15 cellular contexts compared by ENCODE assay signal in genomic region chr15:68340711-68341671, GRCh38.
DNase-seq lines count a peak whose midpoint lies in the region; ATAC-seq, FAIRE-seq and TF ChIP-seq lines count a peak whose summit lies in the region.
"Had no signal": no experiment of that assay in that cellular context is flagged by ENCODE, and none has a peak within 500 bp of the region (broad histone marks: within the 10 kb centered on the region; RNA-seq: fewer than 3 reads in every experiment).

No MANE protein-coding gene starts in this region.

- H3K4me3 ChIP-seq in SK-N-SH (ENCODE audit: low read depth in 2 of 2, low read length in 1 of 2) (no peak overlapping the region), HepG2 (replicated peaks in 1 of 3; ENCODE audit: insufficient read depth in 1 of 3, low read depth in 2 of 3, low read length in 3 of 3) (no peak overlapping the region), spleen (no peak overlapping the region)
- no peak overlapping the region for H3K4me3 ChIP-seq in effector memory CD4-positive, alpha-beta T cell (ENCODE audit: insufficient read depth, low read depth, low read length, poor library complexity, severe bottlenecking)

- intact Hi-C loops in HepG2 (cut with micrococcal nuclease; ENCODE audit: unreplicated experiment), result no loop called here
- intact Hi-C loops in spleen (cut with DNase I; ENCODE audit: low total_unique reads), result no loop called here

- no peaks in the 10 kb centered on the region for H3K9me3 Mint-ChIP-seq in activated T-cell treated with anti-CD3 and anti-CD28 coated beads, Interleukin-2, amount 50 U/mL, for 24 hours
- H3K9me3 Mint-ChIP-seq: activated T-cell treated with anti-CD3 and anti-CD28 coated beads, Interleukin-2, amount 50 U/mL, for 72 hours; T-helper 1 cell treated with Interleukin-12 subunit alpha and Interleukin-12 subunit beta and Interleukin-4 antibody, amounts not matched to agents 30 μg/mL and 1 μg/mL, for 36 hours had no signal

- TF ChIP-seq POLR2A in HepG2 (IDR thresholded peaks at IDR 0.05; ENCODE audit: insufficient read depth in 1 of 2, low read depth in 2 of 2, low read length in 2 of 2), result no peak
- no peak for TF ChIP-seq POLR2A in spleen (IDR thresholded peaks at IDR 0.05)

- no peak for FAIRE-seq in HepG2 (lab: Jason Lieb, UNC)

- no peaks in the 10 kb centered on the region for H3K4me1 Mint-ChIP-seq in activated T-cell treated with anti-CD3 and anti-CD28 coated beads, Interleukin-2, amount 50 U/mL, for 24 hours (ENCODE audit: low read depth)

- peak overlapping the region; percentile 39 for H3K4me2 ChIP-seq in SK-N-SH
- no peak overlapping the region for H3K4me2 ChIP-seq in HepG2 (ENCODE audit: low read depth, low read length)

- WGBS in SK-N-SH (ENCODE audit: low lambda C conversion rate), result 75% methylated on average over 15 of the region's 15 CpGs
- WGBS in HepG2 (ENCODE audit: low lambda C conversion rate), result 52% methylated on average over 14 of the region's 15 CpGs
- 67 to 74% (median 69%) methylated on average over 14 to 15 of the region's 15 CpGs for WGBS in spleen, 5 donors

- POLR2A ChIA-PET in SK-N-SH (lab: Yijun Ruan, JAX) (interaction anchor here (0.6 kb wide), 1 partner anchor 338 kb away, joined by 9 read pairs; no protein-coding TSS in a partner anchor), HepG2 (lab: Yijun Ruan, JAX) (interaction anchor here (1.1 kb wide), 1 partner anchor 8 kb away, joined by 4 read pairs; no protein-coding TSS in a partner anchor)

- peaks cover 0 to 8% of the 10 kb centered on the region in 2 experiments; a peak in 2 of 4 replicates for H3K4me1 ChIP-seq in SK-N-SH (ENCODE audit: control insufficient read depth in 1 of 2, insufficient read depth in 2 of 2, low read depth in 1 of 2, low read length in 1 of 2)
- no peaks in the 10 kb centered on the region for H3K4me1 ChIP-seq in HepG2 (ENCODE audit: insufficient read depth, low read length)
- peaks cover 0 to 37% (median 24%) of the 10 kb centered on the region in 6 donors for H3K4me1 ChIP-seq in spleen
- H3K4me1 ChIP-seq in effector memory CD4-positive, alpha-beta T cell (ENCODE audit: control insufficient read depth, insufficient read depth, low read length, poor library complexity, severe bottlenecking), result no peaks in the 10 kb centered on the region

- H3K27ac ChIP-seq in SK-N-SH (ENCODE audit: low read depth in 2 of 2, low read length in 1 of 2) (peak overlapping the region in 1 of 2 experiments; percentile 69; a peak in 2 of 4 replicates), HepG2 (ENCODE audit: extremely low read length, insufficient read depth, low read length) (no peak overlapping the region), spleen (peak overlapping the region in 4 of 8 donors; percentile 49 to 69 (median 60))
- no peak overlapping the region for H3K27ac ChIP-seq in effector memory CD4-positive, alpha-beta T cell (ENCODE audit: insufficient read depth, low read length, poor library complexity, severe bottlenecking)

- BruUV-seq in HepG2 (replicated peaks; lab: Mats Ljungman, UMichigan), result no TSS peak

- H3K36me3 ChIP-seq in SK-N-SH (replicated peaks in 1 of 2; ENCODE audit: control insufficient read depth in 1 of 2, insufficient read depth in 2 of 2, low read length in 1 of 2), result no peaks in the 10 kb centered on the region
- no peaks in the 10 kb centered on the region for H3K36me3 ChIP-seq in HepG2 (replicated peaks in 1 of 2; ENCODE audit: control insufficient read depth in 1 of 2, insufficient read depth in 2 of 2, low read length in 2 of 2)
- H3K36me3 ChIP-seq in spleen, result no peaks in the 10 kb centered on the region
- no peaks in the 10 kb centered on the region for H3K36me3 ChIP-seq in effector memory CD4-positive, alpha-beta T cell (ENCODE audit: control insufficient read depth, insufficient read depth, low read length)

- H3K9me3 ChIP-seq in SK-N-SH (no peaks in the 10 kb centered on the region), HepG2 (ENCODE audit: low read length) (no peaks in the 10 kb centered on the region), spleen (no peaks in the 10 kb centered on the region)
- H3K9me3 ChIP-seq in effector memory CD4-positive, alpha-beta T cell (ENCODE audit: control insufficient read depth, low read length), result no peaks in the 10 kb centered on the region

- H4K20me1 ChIP-seq in SK-N-SH (ENCODE audit: insufficient read depth), result no peaks in the 10 kb centered on the region
- no peaks in the 10 kb centered on the region for H4K20me1 ChIP-seq in HepG2 (ENCODE audit: insufficient read depth, low read length)

- H3K9ac ChIP-seq in SK-N-SH (peak overlapping the region; percentile 32; the same call in 1 of the 2 replicates), HepG2 (ENCODE audit: insufficient read depth, low read depth, low read length) (no peak overlapping the region)

- in situ Hi-C loops in HepG2 (cut with HindIII; ENCODE audit: extremely low pct_ligation_motif_present, low pct_unique_long_range_greater_than_20kb), result no loop called here

- no peaks in the 10 kb centered on the region for H3K27me3 Mint-ChIP-seq in activated T-cell treated with anti-CD3 and anti-CD28 coated beads, Interleukin-2, amount 50 U/mL, for 24 hours

- H3K9me2 ChIP-seq in SK-N-SH, result no peaks in the 10 kb centered on the region

- TF ChIP-seq CTCF in SK-N-SH (IDR thresholded peaks at IDR 0.05) (no peak), HepG2 (CRISPR knock-in tag; IDR thresholded peaks at IDR 0.05) (no peak), spleen (IDR thresholded peaks at IDR 0.05 in 8 of 11, conservative IDR thresholded peaks at IDR 0.05 in 3 of 11) (no peak)

- peaks cover 8% of the 10 kb centered on the region for H3F3A ChIP-seq in SK-N-SH (replicated peaks; ENCODE audit: insufficient read depth)

- no peaks in the 10 kb centered on the region for H3K36me3 Mint-ChIP-seq in activated T-cell treated with anti-CD3 and anti-CD28 coated beads, Interleukin-2, amount 50 U/mL, for 24 hours (ENCODE audit: low read depth)

- no peak overlapping the region for H2AFZ ChIP-seq in SK-N-SH (ENCODE audit: low read depth)
- no peak overlapping the region for H2AFZ ChIP-seq in HepG2 (ENCODE audit: low read length)

- DNase-seq in SK-N-SH (no peak), dermis blood vessel endothelial cell (peak; percentile 52), HepG2 (ENCODE audit: low spot score) (no peak), spleen (peak; percentile 54), NCI-H1417 treated with DMSO at 0.1 percent for 48 hours (lab: John Stamatoyannopoulos, UW) (no peak), OCI-M1 (lab: John Stamatoyannopoulos, UW) (no peak)
- no peak for DNase-seq in effector memory CD4-positive, alpha-beta T cell
- DNase-seq in activated T-cell treated with anti-CD3 and anti-CD28 coated beads, Interleukin-2, amount 50 U/mL, for 24 hours, result no peak
- DNase-seq: activated CD4-positive, alpha-beta T cell treated with anti-CD3 and anti-CD28 coated beads for 4 hours; activated T-cell treated with anti-CD3 and anti-CD28 coated beads, Interleukin-2, amount 50 U/mL, for 72 hours; DMS79 treated with DMSO at 0.1 percent for 48 hours; NCI-H1417; NCI-H510A treated with DMSO at 0.1 percent for 48 hours; stimulated activated CD8-positive, alpha-beta memory T cell treated with anti-CD3 and anti-CD28 coated beads, Interleukin-4, amount 100 ng/mL, for 48 hours had no signal

- TF ChIP-seq EP300 in SK-N-SH (IDR thresholded peaks at IDR 0.05; ENCODE audit: borderline replicate concordance in 1 of 2, low read depth in 1 of 2, low read length in 1 of 2) (no peak), HepG2 (IDR thresholded peaks at IDR 0.05; ENCODE audit: low read depth in 2 of 2, low read length in 2 of 2) (no peak), HepG2 (CRISPR knock-in tag; IDR thresholded peaks at IDR 0.05; ENCODE audit: borderline replicate concordance) (no peak)

- H3K27me3 ChIP-seq in SK-N-SH (ENCODE audit: insufficient read depth) (no peaks in the 10 kb centered on the region), HepG2 (ENCODE audit: control insufficient read depth in 1 of 2, insufficient read depth in 2 of 2, low read length in 2 of 2) (peaks cover 3 to 77% of the 10 kb centered on the region in 2 experiments), spleen (replicated peaks in 1 of 7) (no peaks in the 10 kb centered on the region)
- no peaks in the 10 kb centered on the region for H3K27me3 ChIP-seq in effector memory CD4-positive, alpha-beta T cell (replicated peaks; ENCODE audit: control insufficient read depth, insufficient read depth, low read length, poor library complexity, severe bottlenecking)

- CTCF ChIA-PET in SK-N-SH (lab: Yijun Ruan, JAX) (interaction anchor here (0.7 to 1.2 kb wide), 2 partner anchors 34 to 87 kb away, joined by 4 read pairs; no protein-coding TSS in a partner anchor), HepG2 (lab: Yijun Ruan, JAX; ENCODE audit: low intra/inter-chr PET ratio, low total read pairs) (no interaction called here)

- H3K79me2 ChIP-seq in SK-N-SH (ENCODE audit: insufficient read depth), result no peaks in the 10 kb centered on the region
- no peaks in the 10 kb centered on the region for H3K79me2 ChIP-seq in HepG2 (ENCODE audit: insufficient read depth, low read length)

- ATAC-seq in HepG2, result no peak
- ATAC-seq: activated T-cell treated with anti-CD3 and anti-CD28 coated beads, Interleukin-2, amount 50 U/mL, for 72 hours had no signal

- TF ChIP-seq RAD21 in SK-N-SH (IDR thresholded peaks at IDR 0.05; ENCODE audit: low read length) (no peak), HepG2 (CRISPR knock-in tag; IDR thresholded peaks at IDR 0.05) (no peak)

- H3K4me3 Mint-ChIP-seq in activated T-cell treated with anti-CD3 and anti-CD28 coated beads, Interleukin-2, amount 50 U/mL, for 24 hours, result no peak overlapping the region
- H3K4me3 Mint-ChIP-seq: activated T-cell treated with anti-CD3 and anti-CD28 coated beads, Interleukin-2, amount 50 U/mL, for 72 hours; T-helper 1 cell treated with Interleukin-12 subunit alpha and Interleukin-12 subunit beta and Interleukin-4 antibody, amounts not matched to agents 30 μg/mL and 1 μg/mL, for 36 hours had no signal

- H3K27ac Mint-ChIP-seq in activated T-cell treated with anti-CD3 and anti-CD28 coated beads, Interleukin-2, amount 50 U/mL, for 24 hours, result no peak overlapping the region
- H3K27ac Mint-ChIP-seq: activated T-cell treated with anti-CD3 and anti-CD28 coated beads, Interleukin-2, amount 50 U/mL, for 72 hours; T-helper 1 cell treated with Interleukin-12 subunit alpha and Interleukin-12 subunit beta and Interleukin-4 antibody, amounts not matched to agents 30 μg/mL and 1 μg/mL, for 36 hours had no signal

TF ChIP-seq in SK-N-SH, 30 proteins besides CTCF, POLR2A, EP300 and RAD21 (continues in another document):
- no peak for TF ChIP-seq YY1 (IDR thresholded peaks at IDR 0.05; ENCODE audit: low read depth)
- no peak for TF ChIP-seq ELF1 (IDR thresholded peaks at IDR 0.05)
- no peak for TF ChIP-seq MEF2A (IDR thresholded peaks at IDR 0.05; ENCODE audit: borderline replicate concordance, low read depth)

Comparison
In these comparisons a context has a peak if more than half of its experiments do, and no peak if none do; other contexts are left out.
1. DNase-seq: peak in dermis blood vessel endothelial cell (single experiment) and spleen (single experiment); none in SK-N-SH (single experiment), HepG2 (single experiment), effector memory CD4-positive, alpha-beta T cell (0 of 3), NCI-H1417 treated with DMSO at 0.1 percent for 48 hours (single experiment), OCI-M1 (single experiment) and activated T-cell treated with anti-CD3 and anti-CD28 coated beads, Interleukin-2, amount 50 U/mL, for 24 hours (single experiment).